11 cellular contexts compared by ENCODE assay signal in the genomic region with DNA sequence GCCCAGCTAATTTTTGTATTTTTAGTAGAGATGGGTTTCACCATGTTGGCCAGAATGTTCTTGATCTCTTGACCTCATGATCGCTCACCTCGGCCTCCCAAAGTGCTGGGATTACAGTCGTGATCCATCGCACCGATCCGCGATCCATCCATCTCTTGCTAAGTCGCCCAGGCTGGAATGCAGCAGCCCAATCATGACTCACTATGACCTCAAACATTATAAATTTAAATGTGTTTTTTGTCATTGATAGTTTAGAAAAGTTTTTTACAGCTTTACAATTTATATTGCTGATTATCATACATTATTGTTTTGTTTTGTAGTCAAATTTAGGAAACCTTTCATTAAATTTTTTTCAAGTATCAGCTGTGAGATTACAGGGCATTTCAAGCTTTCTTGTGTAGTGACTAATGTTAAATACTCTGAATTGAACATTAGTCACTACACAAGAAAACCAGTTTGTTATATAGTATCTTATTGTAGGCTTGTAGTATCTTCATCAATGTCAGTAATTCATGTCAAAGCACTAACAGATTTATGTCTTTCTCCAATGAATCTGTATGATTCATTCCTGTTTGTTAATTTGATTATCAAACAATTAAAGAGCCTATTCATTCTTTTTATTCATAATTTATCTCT.
"Had no signal": no experiment of that assay in that cellular context is flagged by ENCODE, and none has a peak within 500 bp of the region (broad histone marks: within the 10 kb centered on the region; RNA-seq: fewer than 3 reads in every experiment).

No MANE protein-coding gene starts in this region.

- ATAC-seq: stimulated activated naive B cell treated with anti-CD40 and anti-IgM and Interleukin-4, amounts not matched to agents 10 μg/mL and 1 μg/mL and 100 μg/mL, for 72 hours had no signal

- H3K27me3 ChIP-seq: thyroid gland, uterus had no signal

- H3K9me3 ChIP-seq: thyroid gland, uterus had no signal

- H3K27ac ChIP-seq: thyroid gland, uterus, WERI-Rb-1 had no signal

- H3K36me3 ChIP-seq: thyroid gland, uterus, WERI-Rb-1 had no signal

- H3K4me1 ChIP-seq: thyroid gland, uterus had no signal

- DNase-seq: activated CD4-positive, alpha-beta memory T cell treated with anti-CD3 and anti-CD28 coated beads, Interleukin-2, amount 10 ng/mL, durations not matched to agents 7 days and 5 days; activated CD4-positive, alpha-beta T cell treated with anti-CD3 and anti-CD28 coated beads for 4 hours; activated CD8-positive, alpha-beta memory T cell treated with anti-CD3 and anti-CD28 coated beads, Interleukin-2, amount 50 U/mL, for 4 hours; activated gamma-delta T cell treated with Interleukin-2 at 50 U/mL for 16 hours; amygdala; endodermal cell; nucleus accumbens; stimulated activated naive B cell treated with anti-CD40 and anti-IgM and Interleukin-4, amounts not matched to agents 10 μg/mL and 1 μg/mL and 100 μg/mL, for 72 hours; thyroid gland; uterus; WERI-Rb-1 had no signal

- H3K4me3 ChIP-seq: thyroid gland, uterus had no signal
